ENCODE assay signal across 10 cellular contexts in the genomic region with DNA sequence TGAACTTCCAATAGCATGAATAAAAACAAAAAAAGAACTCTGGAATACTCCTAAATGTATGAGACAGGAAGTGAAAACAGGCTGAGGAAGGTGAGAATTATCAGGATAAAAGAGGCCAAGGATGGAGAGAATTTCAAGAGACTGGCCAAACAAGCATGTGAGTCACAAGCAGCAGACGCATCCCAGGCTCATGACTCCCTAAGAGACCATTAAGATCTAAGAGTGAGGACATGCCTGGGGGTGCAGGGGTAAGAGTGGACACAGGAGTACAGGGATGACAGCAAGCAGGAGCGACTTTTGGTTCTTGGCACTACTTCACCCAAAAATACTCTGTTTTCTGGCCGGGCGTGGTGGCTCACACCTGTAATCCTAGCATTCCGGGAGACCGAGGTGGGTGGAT. TPM values are rescaled to one million over a fixed set of nuclear protein-coding genes. Genes with fewer than 3 reads are reported as not detected.
DNase-seq lines count a peak whose midpoint lies in the region; ATAC-seq and TF ChIP-seq lines count a peak whose summit lies in the region.
"Had no signal": no experiment of that assay in that cellular context is flagged by ENCODE, and none has a peak within 500 bp of the region (broad histone marks: within the 10 kb centered on the region; RNA-seq: fewer than 3 reads in every experiment).

No MANE protein-coding gene starts in this region.

- no peak overlapping the region for H3K4ac ChIP-seq in neuronal stem cell (ENCODE audit: low read length)

- H3K14ac ChIP-seq in neuronal stem cell (ENCODE audit: low read length), result no peak overlapping the region

- no peak overlapping the region for H3K27ac ChIP-seq in neuronal stem cell (replicated peaks; ENCODE audit: low read length)

- WGBS in neuronal stem cell (ENCODE audit: extremely low coverage in 2 of 2, insufficient read length in 2 of 2, insufficient replicate concordance in 1 of 2), 2 donors, result no CpG with 5 or more reads among the region's 6 CpGs

- H3K4me1 ChIP-seq in Caco-2 (peaks cover 46% of the 10 kb centered on the region), neuronal stem cell (ENCODE audit: control insufficient read depth in 2 of 2, insufficient read depth in 1 of 2, low read depth in 1 of 2, low read length in 2 of 2) (no peaks in the 10 kb centered on the region)

- H3K4me3 ChIP-seq in Caco-2 (ENCODE audit: low read depth, low read length), result no peak overlapping the region
- no peak overlapping the region for H3K4me3 ChIP-seq in MG63
- H3K4me3 ChIP-seq in neuronal stem cell (ENCODE audit: low read length in 2 of 2), result no peak overlapping the region

- no peak overlapping the region for H2AFZ ChIP-seq in neuronal stem cell (ENCODE audit: low read length)

- CTCF ChIA-PET in Caco-2 (lab: Charles Lee), result interaction anchor here (0.6 kb wide), 2 partner anchors 36 to 55 kb away, joined by 3 to 5 read pairs; no protein-coding TSS in a partner anchor

- H3K9me3 Mint-ChIP-seq in Caco-2 (ENCODE audit: unreplicated experiment), result no peaks in the 10 kb centered on the region
- no peaks in the 10 kb centered on the region for H3K9me3 Mint-ChIP-seq in effector memory CD8-positive, alpha-beta T cell
- peaks cover 6% of the 10 kb centered on the region for H3K9me3 Mint-ChIP-seq in nephron progenitor cell

- BruUV-seq in Caco-2 (replicated peaks; lab: Mats Ljungman, UMichigan), result no TSS peak

- H3K18ac ChIP-seq in neuronal stem cell (ENCODE audit: low read length), result no peak overlapping the region

- H2BK12ac ChIP-seq in neuronal stem cell (ENCODE audit: low read length), result no peak overlapping the region

- H3K9me3 ChIP-seq in Caco-2 (peaks cover 6% of the 10 kb centered on the region; the same call in 1 of the 2 replicates), MG63 (no peaks in the 10 kb centered on the region), neuronal stem cell (replicated peaks in 1 of 2; ENCODE audit: control insufficient read depth in 2 of 2, insufficient read depth in 1 of 2, low read depth in 1 of 2, low read length in 2 of 2) (peaks cover 0 to 13% of the 10 kb centered on the region in 2 donors)

- H3K23ac ChIP-seq in neuronal stem cell (ENCODE audit: low read depth, low read length, poor library complexity), result peak overlapping the region; percentile 39

- H2BK120ac ChIP-seq in neuronal stem cell (ENCODE audit: low read depth, low read length), result no peak overlapping the region

- H3K36me3 Mint-ChIP-seq in Caco-2 (ENCODE audit: insufficient read depth, unreplicated experiment) (peaks cover 54% of the 10 kb centered on the region), nephron progenitor cell (ENCODE audit: low read depth) (peaks cover 15% of the 10 kb centered on the region)
- peaks cover 36% of the 10 kb centered on the region for H3K36me3 Mint-ChIP-seq in effector memory CD8-positive, alpha-beta T cell (ENCODE audit: insufficient read depth)

- no peak overlapping the region for H4K91ac ChIP-seq in neuronal stem cell (ENCODE audit: low read depth, low read length, poor library complexity)

- no peak for ATAC-seq in effector memory CD8-positive, alpha-beta T cell (replicated peaks)
- no peak for ATAC-seq in GM19328 (IDR thresholded peaks at IDR 0.05; ENCODE audit: unreplicated experiment)

- no peak overlapping the region for H2AK5ac ChIP-seq in neuronal stem cell (ENCODE audit: low read depth, low read length)

- H4K8ac ChIP-seq in neuronal stem cell (ENCODE audit: low read depth, low read length), result no peak overlapping the region

- no peak overlapping the region for H2BK15ac ChIP-seq in neuronal stem cell (ENCODE audit: low read length)

- DNase-seq in Caco-2 (no peak), MG63 (peak; percentile 58), neuronal stem cell (ENCODE audit: low spot score) (no peak), Ammon's horn (ENCODE audit: low spot score) (no peak), nephron progenitor cell (no peak)
- DNase-seq in effector memory CD8-positive, alpha-beta T cell, result no peak
- no peak for DNase-seq in activated effector memory CD4-positive, alpha-beta T cell treated with anti-CD3 and anti-CD28 coated beads, Interleukin-2, amount 50 U/mL, for 16 hours

- H3K4me1 Mint-ChIP-seq in Caco-2 (ENCODE audit: low read depth, unreplicated experiment), result peaks cover 49% of the 10 kb centered on the region
- H3K4me1 Mint-ChIP-seq in effector memory CD8-positive, alpha-beta T cell (ENCODE audit: low read depth in 2 of 2), result peaks cover 55 to 68% of the 10 kb centered on the region in 2 donors
- H3K4me1 Mint-ChIP-seq in nephron progenitor cell, result peaks cover 29% of the 10 kb centered on the region

- intact Hi-C loops in Caco-2 (cut with micrococcal nuclease; ENCODE audit: unreplicated experiment), result no loop called here

- POLR2A ChIA-PET in Caco-2 (lab: Charles Lee), result no interaction called here

- H3K27me3 ChIP-seq in Caco-2 (replicated peaks; ENCODE audit: control insufficient read depth, insufficient read depth, low read length) (no peaks in the 10 kb centered on the region), MG63 (no peaks in the 10 kb centered on the region), neuronal stem cell (ENCODE audit: control insufficient read depth in 3 of 3, insufficient read depth in 3 of 3, low read depth in 1 of 3, low read length in 3 of 3) (no peaks in the 10 kb centered on the region)

- no peak overlapping the region for H3K4me3 Mint-ChIP-seq in Caco-2 (ENCODE audit: unreplicated experiment)
- peak overlapping the region; percentile 72 to 78 for H3K4me3 Mint-ChIP-seq in effector memory CD8-positive, alpha-beta T cell
- no peak overlapping the region for H3K4me3 Mint-ChIP-seq in nephron progenitor cell

- H3K4me2 ChIP-seq in neuronal stem cell (ENCODE audit: insufficient read depth, low read length, poor library complexity, severe bottlenecking), result no peak overlapping the region

- H3K36me3 ChIP-seq in Caco-2 (ENCODE audit: control insufficient read depth, insufficient read depth, low read length) (peaks cover 3% of the 10 kb centered on the region; the same call in 1 of the 2 replicates), MG63 (peaks cover 15% of the 10 kb centered on the region), neuronal stem cell (replicated peaks in 1 of 2; ENCODE audit: control insufficient read depth in 2 of 2, insufficient read depth in 2 of 2, low read length in 2 of 2) (peaks cover 9 to 38% of the 10 kb centered on the region in 2 donors)

- no peak overlapping the region for H2BK5ac ChIP-seq in neuronal stem cell (ENCODE audit: low read length)

- peaks cover 10% of the 10 kb centered on the region for H3K79me1 ChIP-seq in neuronal stem cell (ENCODE audit: low read depth, low read length)

- TF ChIP-seq CTCF in Caco-2 (IDR thresholded peaks at IDR 0.05; ENCODE audit: insufficient read depth in 1 of 2, low read depth in 1 of 2, low read length in 1 of 2, severe bottlenecking in 1 of 2, unreplicated experiment in 1 of 2), result no peak
- no peak for TF ChIP-seq CTCF in nephron progenitor cell (IDR thresholded peaks at IDR 0.05)

- no peak overlapping the region for H3K9ac ChIP-seq in neuronal stem cell (ENCODE audit: low read depth, low read length, poor library complexity)

- H3K27ac Mint-ChIP-seq in Caco-2 (ENCODE audit: unreplicated experiment) (peak overlapping the region; percentile 16), nephron progenitor cell (no peak overlapping the region)
- H3K27ac Mint-ChIP-seq in effector memory CD8-positive, alpha-beta T cell, result peak overlapping the region; percentile 11 to 78

- no peaks in the 10 kb centered on the region for H3K27me3 Mint-ChIP-seq in Caco-2 (ENCODE audit: insufficient read depth, unreplicated experiment)
- H3K27me3 Mint-ChIP-seq in effector memory CD8-positive, alpha-beta T cell, result no peaks in the 10 kb centered on the region
- H3K27me3 Mint-ChIP-seq in nephron progenitor cell (ENCODE audit: low read depth, poor library complexity), result peaks cover 2% of the 10 kb centered on the region

RNA-seq across cellular contexts. Expression of gene SCAMP2, which starts 7.1 kb away (rescaled TPM):
- 97.4 and 98.5 TPM in 2 replicates for total RNA-seq in Caco-2 (2022)
- total RNA-seq in MG63 (2014; rRNA removed; shearing (Covaris generic); ENCODE audit: low replicate concordance), result 10.7 and 21.6 TPM in 2 replicates
- polyA plus RNA-seq in neuronal stem cell (2013, experiment 1 of 2), result 40.9 TPM
- polyA plus RNA-seq in neuronal stem cell (2013, experiment 2 of 2), result 46.5 TPM

RNA-seq across cellular contexts. Expression of gene ULK3, which starts 23.1 kb away (rescaled TPM):
- 28.2 and 33.4 TPM in 2 replicates for total RNA-seq in Caco-2 (2022)
- 14.5 and 19.5 TPM in 2 replicates for total RNA-seq in MG63 (2014; rRNA removed; shearing (Covaris generic); ENCODE audit: low replicate concordance)
- 16.2 TPM for polyA plus RNA-seq in neuronal stem cell (2013, experiment 1 of 2)
- 15.9 TPM for polyA plus RNA-seq in neuronal stem cell (2013, experiment 2 of 2)

RNA-seq across cellular contexts. Expression of gene MPI, which starts 23.8 kb away (rescaled TPM):
- total RNA-seq in Caco-2 (2022), result 29.1 and 32.0 TPM in 2 replicates
- total RNA-seq in MG63 (2014; rRNA removed; shearing (Covaris generic); ENCODE audit: low replicate concordance), result 32.8 and 42.5 TPM in 2 replicates
- 30.2 TPM for polyA plus RNA-seq in neuronal stem cell (2013, experiment 1 of 2)
- 33.1 TPM for polyA plus RNA-seq in neuronal stem cell (2013, experiment 2 of 2)

RNA-seq across cellular contexts. Expression of gene CPLX3, which starts 39.7 kb away (rescaled TPM):
- total RNA-seq in Caco-2 (2022), result not detected in 2 replicates
- total RNA-seq in MG63 (2014; rRNA removed; shearing (Covaris generic); ENCODE audit: low replicate concordance), result not detected in 2 replicates
- polyA plus RNA-seq in neuronal stem cell (2013, experiment 1 of 2), result 0.03 TPM
- polyA plus RNA-seq in neuronal stem cell (2013, experiment 2 of 2), result 0.03 TPM
- total RNA-seq: dermis microvascular lymphatic vessel endothelial cell, mononuclear cell had no signal

RNA-seq across cellular contexts. Expression of gene FAM219B, which starts 40.6 kb away (rescaled TPM):
- 73.7 and 75.4 TPM in 2 replicates for total RNA-seq in Caco-2 (2022)
- total RNA-seq in MG63 (2014; rRNA removed; shearing (Covaris generic); ENCODE audit: low replicate concordance), result 22.6 and 65.2 TPM in 2 replicates
- 63.9 TPM for polyA plus RNA-seq in neuronal stem cell (2013, experiment 1 of 2)
- polyA plus RNA-seq in neuronal stem cell (2013, experiment 2 of 2), result 61.0 TPM

Comparison
In these comparisons a context has a peak if more than half of its experiments do, and no peak if none do; other contexts are left out.
1. H3K4me3 Mint-ChIP-seq: peak in effector memory CD8-positive, alpha-beta T cell (2 of 2); none in Caco-2 (single experiment) and nephron progenitor cell (single experiment).